Comparison of ENCODE assay signal across 1 cellular context in the genomic region with DNA sequence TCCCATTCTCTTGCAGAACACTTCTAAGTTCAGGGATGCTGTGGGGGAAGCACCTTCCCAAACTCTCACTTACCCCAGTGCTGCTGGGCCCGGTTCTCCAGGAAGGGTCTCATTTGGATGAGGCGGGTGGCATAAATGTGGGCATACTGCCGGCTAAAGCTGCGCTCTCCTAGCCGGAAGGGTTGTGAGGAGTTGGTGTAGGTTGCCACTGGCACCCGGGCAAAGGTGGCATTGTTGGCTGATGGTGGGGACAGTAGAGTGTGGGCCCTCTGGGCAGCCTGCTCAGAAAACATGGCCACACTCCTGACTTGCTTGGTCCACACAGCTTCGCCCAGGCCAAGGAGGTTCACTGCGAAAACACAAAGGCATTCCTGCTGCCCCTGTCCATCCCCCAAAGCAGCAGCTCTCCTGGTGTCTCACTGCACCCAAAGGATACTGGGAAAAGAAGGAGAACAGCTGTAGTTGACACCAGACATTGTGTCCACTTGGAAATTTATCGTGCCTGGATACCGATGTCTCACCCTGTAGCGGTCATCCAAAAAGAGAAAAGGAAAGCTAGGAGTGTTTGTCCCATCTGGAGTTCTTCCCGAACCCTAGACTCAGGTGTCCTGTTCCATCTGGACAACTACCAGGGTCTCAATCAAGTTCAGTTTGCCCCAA.
TF ChIP-seq lines count a peak whose summit lies in the region.

No MANE protein-coding gene starts in this region.

TF ChIP-seq in GM23338, 12 proteins besides CTCF, POLR2A, EP300 and RAD21:
- TF ChIP-seq JUNB (IDR thresholded peaks at IDR 0.05; ENCODE audit: unreplicated experiment) (no peak), POLR2AphosphoS5 (IDR thresholded peaks at IDR 0.05; ENCODE audit: low read depth) (no peak), EZH2 (IDR thresholded peaks at IDR 0.05; ENCODE audit: low read depth, unreplicated experiment) (no peak), ZNF331 (CRISPR knock-in tag; IDR thresholded peaks at IDR 0.05; ENCODE audit: low read depth) (no peak)
